ENCODE assay signal across 8 cellular contexts in the genomic region with DNA sequence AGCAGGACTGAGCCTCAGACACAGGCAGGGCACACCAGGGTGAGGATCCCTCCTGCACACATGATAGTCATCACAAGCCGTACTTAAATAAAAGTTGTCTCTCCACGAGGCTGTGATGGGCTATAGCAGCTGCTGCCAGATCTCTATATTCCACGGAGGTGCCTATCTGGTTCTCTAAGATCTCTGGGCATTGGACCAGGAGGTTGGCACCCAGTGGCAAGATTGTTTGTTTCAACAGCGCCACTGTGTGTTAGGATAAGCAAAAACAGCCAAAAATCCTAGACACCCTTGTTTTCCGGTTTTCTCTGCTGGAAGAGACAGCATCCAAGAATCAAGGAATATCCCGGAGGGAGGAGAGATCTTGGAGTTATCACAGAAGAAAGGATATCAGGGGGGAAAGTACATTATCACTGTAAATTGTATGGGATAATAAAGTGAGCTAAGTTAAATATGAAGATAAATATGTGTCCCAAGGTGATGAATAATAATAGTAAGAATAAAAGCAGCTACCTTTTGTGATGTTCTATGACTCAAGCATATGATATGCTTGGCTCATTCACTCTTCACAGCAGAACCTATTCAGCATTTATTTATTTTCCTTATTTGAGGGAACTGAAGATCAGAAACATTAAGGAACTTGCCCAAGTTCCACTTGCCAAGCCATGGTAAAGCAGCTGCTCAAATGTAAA.
A peak's percentile ranks its signal among the peaks of the same experiment; 100 is the strongest.
DNase-seq lines count a peak whose midpoint lies in the region; ATAC-seq and TF ChIP-seq lines count a peak whose summit lies in the region.

No MANE protein-coding gene starts in this region.

- intact Hi-C loops in stomach (cut with DNase I; ENCODE audit: low total_unique reads): no loop called here

- no peaks in the 10 kb centered on the region for H3K36me3 ChIP-seq in stomach

- 13 to 21% (median 16%) methylated on average over 6 of the region's 6 CpGs for WGBS in stomach, 5 donors

- no peaks in the 10 kb centered on the region for H3K4me1 ChIP-seq in stomach

- in situ Hi-C loops in ACHN (cut with HindIII; ENCODE audit: low pct_ligation_motif_present, low pct_unique_long_range_greater_than_20kb, low sequenced_read_pairs): no loop called here

- peak in 5 of 7 experiments; percentile 15 to 67 (median 40) for TF ChIP-seq CTCF in stomach (IDR thresholded peaks at IDR 0.05)

- DNase-seq in ACHN: peak; percentile 67
- peak; percentile 67 for DNase-seq in GM03348 (ENCODE audit: low spot score)
- DNase-seq in NCI-H1694 treated with DMSO at 0.1 percent for 48 hours (lab: John Stamatoyannopoulos, UW): peak; percentile 57
- DNase-seq in anterior cingulate cortex (lab: John Stamatoyannopoulos, UW): peak in 33 of 58 donors; percentile 1 to 72 (median 13)
- DNase-seq in hepatic stellate cell (ENCODE audit: low spot score): peak; percentile 67
- DNase-seq in stomach: peak; percentile 81

- no peak overlapping the region for H3K4me3 ChIP-seq in stomach

- H3K27ac ChIP-seq in stomach: no peak overlapping the region

- TF ChIP-seq POLR2A in stomach (IDR thresholded peaks at IDR 0.05): no peak

- ATAC-seq in HG03097 (IDR thresholded peaks at IDR 0.05; ENCODE audit: low FRiP score, unreplicated experiment) (no peak), HG03196 (IDR thresholded peaks at IDR 0.05; ENCODE audit: unreplicated experiment) (no peak)

- H3K27me3 ChIP-seq in stomach: no peaks in the 10 kb centered on the region

- H3K9me3 ChIP-seq in stomach: no peaks in the 10 kb centered on the region

- TF ChIP-seq EP300 in stomach (IDR thresholded peaks at IDR 0.05): no peak

Comparison
In these comparisons a context has a peak if more than half of its experiments do, and no peak if none do; other contexts are left out.
1. DNase-seq: peak in every context shown above with its lines; median percentile 81 in stomach; 67 in ACHN; 67 in GM03348; 67 in hepatic stellate cell; 57 in NCI-H1694 treated with DMSO at 0.1 percent for 48 hours; 13 in anterior cingulate cortex.